1 cellular context compared by ENCODE assay signal in genomic region chr16:9112844-9113186, GRCh38.
TF ChIP-seq lines count a peak whose summit lies in the region.

No MANE protein-coding gene starts in this region.

TF ChIP-seq in A549, 52 proteins besides CTCF, POLR2A, EP300 and RAD21 (continued from another document):
- TF ChIP-seq REST (IDR thresholded peaks at IDR 0.05), result no peak
- no peak for TF ChIP-seq CBX2 (IDR thresholded peaks at IDR 0.05; ENCODE audit: borderline replicate concordance, low read depth)
- no peak for TF ChIP-seq HEYL (CRISPR knock-in tag; IDR thresholded peaks at IDR 0.05)
